ENCODE assay signal across 8 cellular contexts in the genomic region with DNA sequence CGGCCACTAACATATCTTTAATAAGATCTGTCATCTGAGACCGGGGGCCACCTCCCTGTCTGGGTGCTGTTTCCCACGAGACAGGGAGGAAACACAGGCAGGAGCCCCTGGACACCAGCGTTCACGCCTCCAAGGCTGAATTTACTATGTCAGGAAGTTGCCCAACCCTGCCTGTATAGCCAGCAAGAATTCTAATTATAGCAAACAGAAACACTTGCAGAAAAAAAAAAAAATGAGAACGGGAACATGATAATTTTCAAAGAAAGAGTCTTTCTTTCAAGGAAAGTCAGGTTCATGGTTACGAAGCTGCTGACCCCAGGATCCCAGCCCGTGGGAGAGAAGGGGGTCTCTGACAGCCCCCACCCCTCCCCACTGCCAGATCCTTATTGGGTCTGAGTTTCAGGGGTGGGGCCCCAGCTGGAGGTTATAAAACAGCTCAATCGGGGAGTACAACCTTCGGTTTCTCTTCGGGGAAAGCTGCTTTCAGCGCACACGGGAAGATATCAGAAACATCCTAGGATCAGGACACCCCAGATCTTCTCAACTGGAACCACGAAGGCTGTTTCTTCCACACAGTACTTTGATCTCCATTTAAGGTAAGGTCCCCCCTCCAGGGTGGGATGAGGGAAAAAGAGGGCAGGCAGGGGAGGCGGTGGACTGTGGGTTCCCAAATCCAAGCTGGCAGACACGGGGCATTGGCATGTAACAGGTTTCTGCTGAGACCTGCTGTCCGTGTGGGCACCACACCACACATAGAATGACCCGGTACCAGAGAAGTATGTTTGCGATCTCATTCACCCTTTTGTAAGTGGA. TPM values are rescaled to one million over a fixed set of nuclear protein-coding genes. Genes with fewer than 3 reads are reported as not detected.
DNase-seq lines count a peak whose midpoint lies in the region; ATAC-seq and TF ChIP-seq lines count a peak whose summit lies in the region.

A gene (plus strand): TSS at position 455 of the 813 bp plus-strand sequence. CDS start 4,981 bp downstream, outside the sequence.

- H3K4me3 ChIP-seq in cardiac fibroblast (replicated peaks in 1 of 2; ENCODE audit: low read depth in 2 of 2, low read length in 2 of 2) (peak within 1 kb of the TSS; percentile 21 to 25), mucosa of descending colon (peak within 1 kb of the TSS; percentile 6), uterus (peak within 1 kb of the TSS; percentile 31 to 32)

- H3K27ac ChIP-seq in uterus, result peak within 1 kb of the TSS; percentile 45 to 81

- H3K27me3 ChIP-seq in uterus, result no peaks in the 10 kb centered on the region

- TF ChIP-seq POLR2A in uterus (IDR thresholded peaks at IDR 0.05), result no peak

- peaks cover 4% of the 10 kb centered on the region for H3K4me1 ChIP-seq in mucosa of descending colon (ENCODE audit: low read depth)
- no peaks in the 10 kb centered on the region for H3K4me1 ChIP-seq in uterus

- DNase-seq in AG20443 (ENCODE audit: low spot score) (peak; percentile 44), GM19238 (ENCODE audit: insufficient read length, low spot score) (peak; percentile 40), KG1 (lab: John Stamatoyannopoulos, UW) (peak; percentile 80), cardiac fibroblast (ENCODE audit: low read depth in 2 of 2) (peak; percentile 25 to 40), mucosa of descending colon (peak; percentile 49 to 62 (median 55)), uterus (peak in 1 of 2 donors; percentile 24), NCI-H446 (lab: John Stamatoyannopoulos, UW) (no peak)
- no peak for DNase-seq in activated CD4-positive, alpha-beta T cell treated with anti-CD3 and anti-CD28 coated beads for 4 hours

- TF ChIP-seq CTCF in cardiac fibroblast (IDR thresholded peaks at IDR 0.05; ENCODE audit: low read depth, low read length), result no peak
- TF ChIP-seq CTCF in mucosa of descending colon (IDR thresholded peaks at IDR 0.05), result no peak
- TF ChIP-seq CTCF in uterus (IDR thresholded peaks at IDR 0.05), result no peak

- H3K36me3 ChIP-seq in mucosa of descending colon (ENCODE audit: low read depth), result no peaks in the 10 kb centered on the region
- H3K36me3 ChIP-seq in uterus, result no peaks in the 10 kb centered on the region

- no peaks in the 10 kb centered on the region for H3K9me3 ChIP-seq in mucosa of descending colon
- H3K9me3 ChIP-seq in uterus, result no peaks in the 10 kb centered on the region

- intact Hi-C loops in mucosa of descending colon (cut with DNase I, micrococcal nuclease) (no loop called here), uterus (cut with DNase I; ENCODE audit: low total_unique reads) (no loop called here)

- ATAC-seq in mucosa of descending colon, result peak; percentile 86

RNA-seq across cellular contexts. Expression of the gene that starts here (rescaled TPM):
- 10 to 100 TPM in 1 of 3 donors, 1 to 10 TPM in 2; 6.3 to 11.6 (median 8.5) TPM for total RNA-seq in mucosa of descending colon
- 10 to 100 TPM in 1 of 4 donors, 1 to 10 TPM in 3; 1.2 to 16.2 (median 8.6) TPM for total RNA-seq in uterus

Comparison
In these comparisons a context has a peak if more than half of its experiments do, and no peak if none do; other contexts are left out.
1. DNase-seq: peak in AG20443 (single experiment), GM19238 (single experiment), KG1 (single experiment), cardiac fibroblast (2 of 2) and mucosa of descending colon (3 of 3); none in NCI-H446 (0 of 2) and activated CD4-positive, alpha-beta T cell treated with anti-CD3 and anti-CD28 coated beads for 4 hours (0 of 2).
2. Peak in every context shown above with its lines, with median percentiles within 50 percentile points of each other: H3K4me3 ChIP-seq.